1 cellular context compared by ENCODE assay signal in the genomic region with DNA sequence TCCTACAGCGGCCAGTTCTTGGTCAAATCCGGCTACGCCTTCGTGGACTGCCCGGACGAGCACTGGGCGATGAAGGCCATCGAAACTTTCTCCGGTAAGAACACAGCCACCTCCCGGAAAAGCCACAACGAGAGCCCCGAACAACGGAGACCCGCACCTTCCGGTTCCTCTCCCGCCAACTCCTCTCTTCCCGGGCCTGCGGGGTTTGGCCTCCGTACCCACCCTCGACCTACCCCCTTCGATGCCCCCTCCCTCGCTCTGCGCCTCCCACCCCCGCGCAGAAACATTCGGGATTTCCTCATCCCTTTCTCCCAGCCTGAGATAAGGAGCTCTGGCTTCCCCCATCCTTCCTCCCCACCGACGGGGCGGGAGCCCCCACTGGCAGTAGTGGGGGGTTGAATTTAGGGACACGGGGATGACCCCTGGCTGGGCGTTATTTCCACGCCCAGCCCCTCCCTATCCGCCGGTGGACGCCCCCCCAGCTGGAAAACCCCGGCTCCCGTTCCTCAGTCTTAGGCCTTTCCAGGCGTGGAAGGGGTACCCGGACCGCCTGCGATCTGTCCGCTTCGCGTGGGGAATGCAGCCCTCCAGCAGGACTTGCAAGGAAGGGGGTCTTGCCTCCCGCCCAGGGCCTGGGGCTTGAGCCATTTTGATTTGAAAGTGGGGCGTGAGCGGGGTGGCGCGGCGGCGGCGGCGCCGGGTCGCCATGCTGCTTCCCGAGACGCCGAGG.
TF ChIP-seq lines count a peak whose summit lies in the region.

No MANE protein-coding gene starts in this region.

TF ChIP-seq in K562, 482 proteins besides CTCF, POLR2A, EP300 and RAD21 (continued from another document and continues in another):
- TF ChIP-seq, protein P1, sequence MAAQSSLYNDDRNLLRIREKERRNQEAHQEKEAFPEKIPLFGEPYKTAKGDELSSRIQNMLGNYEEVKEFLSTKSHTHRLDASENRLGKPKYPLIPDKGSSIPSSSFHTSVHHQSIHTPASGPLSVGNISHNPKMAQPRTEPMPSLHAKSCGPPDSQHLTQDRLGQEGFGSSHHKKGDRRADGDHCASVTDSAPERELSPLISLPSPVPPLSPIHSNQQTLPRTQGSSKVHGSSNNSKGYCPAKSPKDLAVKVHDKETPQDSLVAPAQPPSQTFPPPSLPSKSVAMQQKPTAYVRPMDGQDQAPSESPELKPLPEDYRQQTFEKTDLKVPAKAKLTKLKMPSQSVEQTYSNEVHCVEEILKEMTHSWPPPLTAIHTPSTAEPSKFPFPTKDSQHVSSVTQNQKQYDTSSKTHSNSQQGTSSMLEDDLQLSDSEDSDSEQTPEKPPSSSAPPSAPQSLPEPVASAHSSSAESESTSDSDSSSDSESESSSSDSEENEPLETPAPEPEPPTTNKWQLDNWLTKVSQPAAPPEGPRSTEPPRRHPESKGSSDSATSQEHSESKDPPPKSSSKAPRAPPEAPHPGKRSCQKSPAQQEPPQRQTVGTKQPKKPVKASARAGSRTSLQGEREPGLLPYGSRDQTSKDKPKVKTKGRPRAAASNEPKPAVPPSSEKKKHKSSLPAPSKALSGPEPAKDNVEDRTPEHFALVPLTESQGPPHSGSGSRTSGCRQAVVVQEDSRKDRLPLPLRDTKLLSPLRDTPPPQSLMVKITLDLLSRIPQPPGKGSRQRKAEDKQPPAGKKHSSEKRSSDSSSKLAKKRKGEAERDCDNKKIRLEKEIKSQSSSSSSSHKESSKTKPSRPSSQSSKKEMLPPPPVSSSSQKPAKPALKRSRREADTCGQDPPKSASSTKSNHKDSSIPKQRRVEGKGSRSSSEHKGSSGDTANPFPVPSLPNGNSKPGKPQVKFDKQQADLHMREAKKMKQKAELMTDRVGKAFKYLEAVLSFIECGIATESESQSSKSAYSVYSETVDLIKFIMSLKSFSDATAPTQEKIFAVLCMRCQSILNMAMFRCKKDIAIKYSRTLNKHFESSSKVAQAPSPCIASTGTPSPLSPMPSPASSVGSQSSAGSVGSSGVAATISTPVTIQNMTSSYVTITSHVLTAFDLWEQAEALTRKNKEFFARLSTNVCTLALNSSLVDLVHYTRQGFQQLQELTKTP (IDR thresholded peaks at IDR 0.05; ENCODE audit: low read depth in 1 of 2, partially characterized antibody in 2 of 2) = no peak
- TF ChIP-seq PPARD (CRISPR knock-in tag; IDR thresholded peaks at IDR 0.05) (no peak), RAD51 (IDR thresholded peaks at IDR 0.05; ENCODE audit: borderline replicate concordance, low read depth) (no peak), PURB (CRISPR knock-in tag; IDR thresholded peaks at IDR 0.05; ENCODE audit: low read depth) (no peak), USF2 (CRISPR knock-in tag; IDR thresholded peaks at IDR 0.05) (no peak; the same call in 1 of the 2 replicates), CCAR2 (IDR thresholded peaks at IDR 0.05; ENCODE audit: low read depth, low read length) (no peak), ZBTB26 (CRISPR knock-in tag; IDR thresholded peaks at IDR 0.05) (no peak), ZNF583 (CRISPR knock-in tag; IDR thresholded peaks at IDR 0.05) (no peak), KDM5B (IDR thresholded peaks at IDR 0.05; ENCODE audit: insufficient replicate concordance, low read depth, low read length) (peak; percentile 20), NR2F6 (CRISPR knock-in tag; IDR thresholded peaks at IDR 0.05) (no peak), HOMEZ (CRISPR knock-in tag; IDR thresholded peaks at IDR 0.05) (no peak), KAT2B (IDR thresholded peaks at IDR 0.05; ENCODE audit: low read depth, low read length) (no peak), EGR1 (conservative IDR thresholded peaks at IDR 0.05) (peak; percentile 86), BRCA1 (IDR thresholded peaks at IDR 0.05) (no peak), BRCA1 (CRISPR knock-in tag; IDR thresholded peaks at IDR 0.05) (no peak), RNF2 (IDR thresholded peaks at IDR 0.05) (no peak; the same call in 1 of the 2 replicates), RBBP5 (IDR thresholded peaks at IDR 0.05; ENCODE audit: borderline replicate concordance, insufficient read depth, low read length, poor library complexity, severe bottlenecking) (peak; percentile 77), GTF3C2 (IDR thresholded peaks at IDR 0.05; ENCODE audit: borderline replicate concordance, extremely low read depth, insufficient read length) (no peak), MCM7 (IDR thresholded peaks at IDR 0.05) (no peak), BACH1 (tag; IDR thresholded peaks at IDR 0.05) (no peak), POLR3A (IDR thresholded peaks at IDR 0.05; ENCODE audit: borderline replicate concordance, extremely low read depth, insufficient read depth, insufficient read length) (no peak), ZNF165 (CRISPR knock-in tag; IDR thresholded peaks at IDR 0.05; ENCODE audit: borderline replicate concordance) (no peak), DDX20 (tag; IDR thresholded peaks at IDR 0.05; ENCODE audit: low read depth) (no peak), TSC22D4 (tag; IDR thresholded peaks at IDR 0.05) (no peak), EP400 (IDR thresholded peaks at IDR 0.05) (peak; percentile 37), KDM4B (IDR thresholded peaks at IDR 0.05; ENCODE audit: borderline replicate concordance in 2 of 2, low read depth in 1 of 2) (no peak), ETV6 (IDR thresholded peaks at IDR 0.05; ENCODE audit: borderline replicate concordance in 1 of 2, low read depth in 2 of 2, low read length in 1 of 2) (no peak), ETV6 (CRISPR knock-in tag; IDR thresholded peaks at IDR 0.05; ENCODE audit: borderline replicate concordance) (no peak), SRSF9 (IDR thresholded peaks at IDR 0.05; ENCODE audit: borderline replicate concordance, low read depth, low read length) (no peak), MBD2 (IDR thresholded peaks at IDR 0.05; ENCODE audit: borderline replicate concordance, low read depth) (no peak), HCFC1 (IDR thresholded peaks at IDR 0.05; ENCODE audit: low read depth, low read length) (no peak), ZNF551 (CRISPR knock-in tag; IDR thresholded peaks at IDR 0.05) (no peak), FOXA1 (IDR thresholded peaks at IDR 0.05; ENCODE audit: borderline replicate concordance) (no peak)
- TF ChIP-seq, protein P2, sequence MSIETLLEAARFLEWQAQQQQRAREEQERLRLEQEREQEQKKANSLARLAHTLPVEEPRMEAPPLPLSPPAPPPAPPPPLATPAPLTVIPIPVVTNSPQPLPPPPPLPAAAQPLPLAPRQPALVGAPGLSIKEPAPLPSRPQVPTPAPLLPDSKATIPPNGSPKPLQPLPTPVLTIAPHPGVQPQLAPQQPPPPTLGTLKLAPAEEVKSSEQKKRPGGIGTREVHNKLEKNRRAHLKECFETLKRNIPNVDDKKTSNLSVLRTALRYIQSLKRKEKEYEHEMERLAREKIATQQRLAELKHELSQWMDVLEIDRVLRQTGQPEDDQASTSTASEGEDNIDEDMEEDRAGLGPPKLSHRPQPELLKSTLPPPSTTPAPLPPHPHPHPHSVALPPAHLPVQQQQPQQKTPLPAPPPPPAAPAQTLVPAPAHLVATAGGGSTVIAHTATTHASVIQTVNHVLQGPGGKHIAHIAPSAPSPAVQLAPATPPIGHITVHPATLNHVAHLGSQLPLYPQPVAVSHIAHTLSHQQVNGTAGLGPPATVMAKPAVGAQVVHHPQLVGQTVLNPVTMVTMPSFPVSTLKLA (conservative IDR thresholded peaks at IDR 0.05) = peak; percentile 49 to 75
- TF ChIP-seq, protein P3, sequence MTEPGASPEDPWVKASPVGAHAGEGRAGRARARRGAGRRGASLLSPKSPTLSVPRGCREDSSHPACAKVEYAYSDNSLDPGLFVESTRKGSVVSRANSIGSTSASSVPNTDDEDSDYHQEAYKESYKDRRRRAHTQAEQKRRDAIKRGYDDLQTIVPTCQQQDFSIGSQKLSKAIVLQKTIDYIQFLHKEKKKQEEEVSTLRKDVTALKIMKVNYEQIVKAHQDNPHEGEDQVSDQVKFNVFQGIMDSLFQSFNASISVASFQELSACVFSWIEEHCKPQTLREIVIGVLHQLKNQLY (CRISPR knock-in tag; conservative IDR thresholded peaks at IDR 0.05) = no peak
- TF ChIP-seq, protein P4, sequence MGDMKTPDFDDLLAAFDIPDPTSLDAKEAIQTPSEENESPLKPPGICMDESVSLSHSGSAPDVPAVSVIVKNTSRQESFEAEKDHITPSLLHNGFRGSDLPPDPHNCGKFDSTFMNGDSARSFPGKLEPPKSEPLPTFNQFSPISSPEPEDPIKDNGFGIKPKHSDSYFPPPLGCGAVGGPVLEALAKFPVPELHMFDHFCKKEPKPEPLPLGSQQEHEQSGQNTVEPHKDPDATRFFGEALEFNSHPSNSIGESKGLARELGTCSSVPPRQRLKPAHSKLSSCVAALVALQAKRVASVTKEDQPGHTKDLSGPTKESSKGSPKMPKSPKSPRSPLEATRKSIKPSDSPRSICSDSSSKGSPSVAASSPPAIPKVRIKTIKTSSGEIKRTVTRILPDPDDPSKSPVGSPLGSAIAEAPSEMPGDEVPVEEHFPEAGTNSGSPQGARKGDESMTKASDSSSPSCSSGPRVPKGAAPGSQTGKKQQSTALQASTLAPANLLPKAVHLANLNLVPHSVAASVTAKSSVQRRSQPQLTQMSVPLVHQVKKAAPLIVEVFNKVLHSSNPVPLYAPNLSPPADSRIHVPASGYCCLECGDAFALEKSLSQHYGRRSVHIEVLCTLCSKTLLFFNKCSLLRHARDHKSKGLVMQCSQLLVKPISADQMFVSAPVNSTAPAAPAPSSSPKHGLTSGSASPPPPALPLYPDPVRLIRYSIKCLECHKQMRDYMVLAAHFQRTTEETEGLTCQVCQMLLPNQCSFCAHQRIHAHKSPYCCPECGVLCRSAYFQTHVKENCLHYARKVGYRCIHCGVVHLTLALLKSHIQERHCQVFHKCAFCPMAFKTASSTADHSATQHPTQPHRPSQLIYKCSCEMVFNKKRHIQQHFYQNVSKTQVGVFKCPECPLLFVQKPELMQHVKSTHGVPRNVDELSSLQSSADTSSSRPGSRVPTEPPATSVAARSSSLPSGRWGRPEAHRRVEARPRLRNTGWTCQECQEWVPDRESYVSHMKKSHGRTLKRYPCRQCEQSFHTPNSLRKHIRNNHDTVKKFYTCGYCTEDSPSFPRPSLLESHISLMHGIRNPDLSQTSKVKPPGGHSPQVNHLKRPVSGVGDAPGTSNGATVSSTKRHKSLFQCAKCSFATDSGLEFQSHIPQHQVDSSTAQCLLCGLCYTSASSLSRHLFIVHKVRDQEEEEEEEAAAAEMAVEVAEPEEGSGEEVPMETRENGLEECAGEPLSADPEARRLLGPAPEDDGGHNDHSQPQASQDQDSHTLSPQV (IDR thresholded peaks at IDR 0.05) = no peak
- TF ChIP-seq, protein P5, sequence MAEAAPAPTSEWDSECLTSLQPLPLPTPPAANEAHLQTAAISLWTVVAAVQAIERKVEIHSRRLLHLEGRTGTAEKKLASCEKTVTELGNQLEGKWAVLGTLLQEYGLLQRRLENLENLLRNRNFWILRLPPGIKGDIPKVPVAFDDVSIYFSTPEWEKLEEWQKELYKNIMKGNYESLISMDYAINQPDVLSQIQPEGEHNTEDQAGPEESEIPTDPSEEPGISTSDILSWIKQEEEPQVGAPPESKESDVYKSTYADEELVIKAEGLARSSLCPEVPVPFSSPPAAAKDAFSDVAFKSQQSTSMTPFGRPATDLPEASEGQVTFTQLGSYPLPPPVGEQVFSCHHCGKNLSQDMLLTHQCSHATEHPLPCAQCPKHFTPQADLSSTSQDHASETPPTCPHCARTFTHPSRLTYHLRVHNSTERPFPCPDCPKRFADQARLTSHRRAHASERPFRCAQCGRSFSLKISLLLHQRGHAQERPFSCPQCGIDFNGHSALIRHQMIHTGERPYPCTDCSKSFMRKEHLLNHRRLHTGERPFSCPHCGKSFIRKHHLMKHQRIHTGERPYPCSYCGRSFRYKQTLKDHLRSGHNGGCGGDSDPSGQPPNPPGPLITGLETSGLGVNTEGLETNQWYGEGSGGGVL (CRISPR knock-in tag; IDR thresholded peaks at IDR 0.05) = no peak
